Comparison of ENCODE assay signal across 1 cellular context in the genomic region with DNA sequence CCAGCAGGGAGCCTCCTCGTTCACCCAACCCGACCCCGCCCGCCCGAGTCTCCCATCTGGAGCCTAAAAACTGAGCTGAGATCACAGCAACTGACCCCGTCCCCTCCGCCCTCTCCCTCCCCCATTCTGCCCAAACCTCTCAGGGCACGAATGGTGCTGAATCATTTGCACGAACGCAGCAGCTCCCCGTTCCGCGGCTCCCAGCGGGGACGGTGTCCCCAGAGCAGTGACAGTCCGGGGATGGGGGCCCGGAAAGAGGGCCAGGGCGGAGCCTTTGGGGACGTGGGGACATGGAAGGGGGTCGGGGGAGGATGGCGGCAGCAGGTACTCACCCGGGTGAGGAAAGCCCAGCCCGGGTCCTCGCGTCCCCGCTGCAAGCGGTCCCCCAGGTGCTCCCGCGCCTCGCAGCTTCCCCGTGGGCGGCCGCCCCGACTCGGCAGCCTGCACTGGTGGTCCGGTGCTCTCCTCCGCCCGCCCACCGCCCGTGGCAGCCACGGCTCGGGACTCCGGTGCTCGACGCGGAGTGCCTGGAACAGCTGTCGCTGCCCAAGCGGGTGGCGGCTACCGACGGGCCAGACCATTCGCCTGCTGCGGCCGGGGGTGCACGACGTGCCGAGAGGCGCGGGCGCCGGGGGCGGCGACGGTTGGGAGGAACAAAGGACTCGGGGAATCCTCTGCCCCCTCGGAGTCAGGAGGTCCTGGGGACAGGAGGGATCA.
A peak's percentile ranks its signal among the peaks of the same experiment; 100 is the strongest.
TF ChIP-seq lines count a peak whose summit lies in the region.

A gene with protein sequence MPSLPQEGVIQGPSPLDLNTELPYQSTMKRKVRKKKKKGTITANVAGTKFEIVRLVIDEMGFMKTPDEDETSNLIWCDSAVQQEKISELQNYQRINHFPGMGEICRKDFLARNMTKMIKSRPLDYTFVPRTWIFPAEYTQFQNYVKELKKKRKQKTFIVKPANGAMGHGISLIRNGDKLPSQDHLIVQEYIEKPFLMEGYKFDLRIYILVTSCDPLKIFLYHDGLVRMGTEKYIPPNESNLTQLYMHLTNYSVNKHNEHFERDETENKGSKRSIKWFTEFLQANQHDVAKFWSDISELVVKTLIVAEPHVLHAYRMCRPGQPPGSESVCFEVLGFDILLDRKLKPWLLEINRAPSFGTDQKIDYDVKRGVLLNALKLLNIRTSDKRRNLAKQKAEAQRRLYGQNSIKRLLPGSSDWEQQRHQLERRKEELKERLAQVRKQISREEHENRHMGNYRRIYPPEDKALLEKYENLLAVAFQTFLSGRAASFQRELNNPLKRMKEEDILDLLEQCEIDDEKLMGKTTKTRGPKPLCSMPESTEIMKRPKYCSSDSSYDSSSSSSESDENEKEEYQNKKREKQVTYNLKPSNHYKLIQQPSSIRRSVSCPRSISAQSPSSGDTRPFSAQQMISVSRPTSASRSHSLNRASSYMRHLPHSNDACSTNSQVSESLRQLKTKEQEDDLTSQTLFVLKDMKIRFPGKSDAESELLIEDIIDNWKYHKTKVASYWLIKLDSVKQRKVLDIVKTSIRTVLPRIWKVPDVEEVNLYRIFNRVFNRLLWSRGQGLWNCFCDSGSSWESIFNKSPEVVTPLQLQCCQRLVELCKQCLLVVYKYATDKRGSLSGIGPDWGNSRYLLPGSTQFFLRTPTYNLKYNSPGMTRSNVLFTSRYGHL (minus strand): TSS at position 534 of the 717 bp plus-strand sequence. CDS start 46,921 bp downstream, outside the sequence.

TF ChIP-seq in H1, 55 proteins besides CTCF, POLR2A, EP300 and RAD21:
- peak; percentile 20; the same call in 1 of the 2 replicates for TF ChIP-seq EGR1 (IDR thresholded peaks at IDR 0.05; ENCODE audit: borderline replicate concordance, low read depth, low read length)
- TF ChIP-seq CBX5 (IDR thresholded peaks at IDR 0.05; ENCODE audit: low read depth, low read length): no peak
- peak in 1 of 2 experiments; percentile 62; a peak in 2 of 4 replicates for TF ChIP-seq SIN3A (conservative IDR thresholded peaks at IDR 0.05 in 1 of 2, IDR thresholded peaks at IDR 0.05 in 1 of 2; ENCODE audit: low read depth in 1 of 2, low read length in 2 of 2)
- TF ChIP-seq KDM5A (IDR thresholded peaks at IDR 0.05; ENCODE audit: low read length): no peak
- TF ChIP-seq KDM4A (IDR thresholded peaks at IDR 0.05; ENCODE audit: low read depth, low read length, severe bottlenecking): peak; percentile 98
- TF ChIP-seq SRF (IDR thresholded peaks at IDR 0.05; ENCODE audit: low read depth, low read length): no peak
- peak; percentile 68 for TF ChIP-seq PHF8 (conservative IDR thresholded peaks at IDR 0.05; ENCODE audit: low read depth, low read length)
- peak; percentile 79 for TF ChIP-seq CHD1 (IDR thresholded peaks at IDR 0.05; ENCODE audit: low read depth, low read length)
- TF ChIP-seq, protein P1, sequence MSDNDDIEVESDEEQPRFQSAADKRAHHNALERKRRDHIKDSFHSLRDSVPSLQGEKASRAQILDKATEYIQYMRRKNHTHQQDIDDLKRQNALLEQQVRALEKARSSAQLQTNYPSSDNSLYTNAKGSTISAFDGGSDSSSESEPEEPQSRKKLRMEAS (IDR thresholded peaks at IDR 0.05): peak; percentile 47
- TF ChIP-seq BACH1 (IDR thresholded peaks at IDR 0.05; ENCODE audit: low read length): 0 out of 2 replicates have a peak, but pooled peaks have one; percentile 6
- no peak; the same call in 1 of the 2 replicates for TF ChIP-seq TBP (IDR thresholded peaks at IDR 0.05; ENCODE audit: low read depth, low read length)
- TF ChIP-seq HDAC6 (IDR thresholded peaks at IDR 0.05; ENCODE audit: low read depth, low read length): no peak
- TF ChIP-seq, protein P2, sequence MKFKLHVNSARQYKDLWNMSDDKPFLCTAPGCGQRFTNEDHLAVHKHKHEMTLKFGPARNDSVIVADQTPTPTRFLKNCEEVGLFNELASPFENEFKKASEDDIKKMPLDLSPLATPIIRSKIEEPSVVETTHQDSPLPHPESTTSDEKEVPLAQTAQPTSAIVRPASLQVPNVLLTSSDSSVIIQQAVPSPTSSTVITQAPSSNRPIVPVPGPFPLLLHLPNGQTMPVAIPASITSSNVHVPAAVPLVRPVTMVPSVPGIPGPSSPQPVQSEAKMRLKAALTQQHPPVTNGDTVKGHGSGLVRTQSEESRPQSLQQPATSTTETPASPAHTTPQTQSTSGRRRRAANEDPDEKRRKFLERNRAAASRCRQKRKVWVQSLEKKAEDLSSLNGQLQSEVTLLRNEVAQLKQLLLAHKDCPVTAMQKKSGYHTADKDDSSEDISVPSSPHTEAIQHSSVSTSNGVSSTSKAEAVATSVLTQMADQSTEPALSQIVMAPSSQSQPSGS (IDR thresholded peaks at IDR 0.05; ENCODE audit: low read length): no peak
- TF ChIP-seq RBBP5 (IDR thresholded peaks at IDR 0.05; ENCODE audit: borderline replicate concordance, low read depth, low read length): peak; percentile 77; the same call in 1 of the 2 replicates
- peak; percentile 60; the same call in 1 of the 2 replicates for TF ChIP-seq CREB1 (IDR thresholded peaks at IDR 0.05)
- TF ChIP-seq KDM1A (IDR thresholded peaks at IDR 0.05; ENCODE audit: borderline replicate concordance, low read length): 0 out of 2 replicates have a peak, but pooled peaks have one; percentile 39
- TF ChIP-seq YY1 (IDR thresholded peaks at IDR 0.05; ENCODE audit: low read depth, low read length): no peak
- TF ChIP-seq TAF1 (IDR thresholded peaks at IDR 0.05; ENCODE audit: low read depth, low read length): peak; percentile 75
- no peak for TF ChIP-seq SIX5 (IDR thresholded peaks at IDR 0.05; ENCODE audit: low read depth, low read length)
- TF ChIP-seq TCF12 (IDR thresholded peaks at IDR 0.05; ENCODE audit: low read depth, low read length): no peak
- TF ChIP-seq ASH2L (IDR thresholded peaks at IDR 0.05; ENCODE audit: low read length): peak; percentile 94
- peak; percentile 87 for TF ChIP-seq JUND (IDR thresholded peaks at IDR 0.05; ENCODE audit: low read length)
TF ChIP-seq in H1: peak in this region for 13.
